Comparison of ENCODE assay signal across 8 cellular contexts in genomic region chr11:108008656-108009496, GRCh38. TPM values are rescaled to one million over a fixed set of nuclear protein-coding genes. Genes with fewer than 3 reads are reported as not detected.
DNase-seq lines count a peak whose midpoint lies in the region; ATAC-seq, FAIRE-seq and TF ChIP-seq lines count a peak whose summit lies in the region.

Gene CUL5 (plus strand): TSS chr11:108008898. CDS start chr11:108009349, 451 bp downstream.

- ATAC-seq in HG02981 (IDR thresholded peaks at IDR 0.05; ENCODE audit: unreplicated experiment) (peak; percentile 88), sciatic nerve (peak; percentile 99)

- TF ChIP-seq CTCF in 22Rv1 (IDR thresholded peaks at IDR 0.05) (peak; percentile 96), astrocyte of the spinal cord (IDR thresholded peaks at IDR 0.05; ENCODE audit: low read depth, low read length) (peak; percentile 85)

- peak; percentile 94 for FAIRE-seq in GM18507 (lab: Jason Lieb, UNC)

- DNase-seq in GM18507 (ENCODE audit: extremely low spot score, insufficient read length, low read depth) (peak; percentile 88), NCI-H2029 (lab: John Stamatoyannopoulos, UW) (peak; percentile 85), T1000 (lab: John Stamatoyannopoulos, UW) (peak; percentile 80), astrocyte of the spinal cord (ENCODE audit: low read depth, low spot score) (peak; percentile 94), hypothalamus (lab: John Stamatoyannopoulos, UW) (peak; percentile 54 to 97 (median 81)), sciatic nerve (ENCODE audit: low spot score) (peak; percentile 97)

- intact Hi-C loops in sciatic nerve (cut with DNase I), result no loop called here

- H3K27ac ChIP-seq in 22Rv1, result peak within 1 kb of the TSS; percentile 89

- in situ Hi-C loops in astrocyte of the spinal cord (cut with HindIII; ENCODE audit: low sequenced_read_pairs), result no loop called here

- H3K4me3 ChIP-seq in astrocyte of the spinal cord (ENCODE audit: low read depth, low read length), result peak within 1 kb of the TSS; percentile 93

RNA-seq across cellular contexts. Expression of gene CUL5, which starts in this region (rescaled TPM):
- 41.5 TPM for total RNA-seq in sciatic nerve

Comparison
In these comparisons a context has a peak if more than half of its experiments do, and no peak if none do; other contexts are left out.
1. Peak in every context shown above with its lines: DNase-seq, ATAC-seq, H3K4me3 ChIP-seq and H3K27ac ChIP-seq.